In the genomic region with DNA sequence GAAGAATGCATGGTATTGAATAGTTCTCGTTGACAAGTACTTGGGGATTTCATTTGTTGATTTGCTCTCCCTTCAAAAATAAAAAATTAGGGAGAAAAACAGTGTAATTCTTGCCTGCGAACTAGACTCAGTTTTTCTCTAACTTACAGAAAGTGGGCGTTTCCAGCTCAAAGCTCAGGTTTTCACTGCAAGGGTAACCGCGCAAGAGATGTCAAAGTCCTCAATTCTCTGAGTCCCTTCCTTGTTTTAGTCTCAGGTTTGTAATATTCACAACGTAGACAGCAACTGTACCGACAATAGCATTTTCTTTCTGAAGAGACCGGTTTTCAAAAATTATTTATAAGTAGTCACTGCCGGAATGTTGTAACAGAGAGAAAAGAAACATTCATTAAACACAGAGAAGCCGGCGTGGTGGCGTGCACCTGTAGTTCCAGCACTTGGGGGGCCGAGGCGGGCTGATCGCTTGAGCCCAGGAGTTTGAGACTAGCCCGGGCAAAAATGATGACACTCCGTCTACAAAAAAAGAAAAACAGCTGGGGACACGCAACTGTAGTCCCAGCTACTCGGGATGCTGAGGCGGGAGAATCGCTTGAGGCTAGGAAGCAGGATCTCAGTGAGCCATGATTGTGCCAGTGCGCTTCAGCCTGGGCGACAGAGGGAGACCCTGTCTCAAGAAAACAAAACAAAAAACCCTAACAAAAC, we compare ENCODE assay signal across 8 cellular contexts. TPM values are rescaled to one million over a fixed set of nuclear protein-coding genes. Genes with fewer than 3 reads are reported as not detected.
A peak's percentile ranks its signal among the peaks of the same experiment; 100 is the strongest.
DNase-seq lines count a peak whose midpoint lies in the region; ATAC-seq, FAIRE-seq and TF ChIP-seq lines count a peak whose summit lies in the region.

No MANE protein-coding gene starts in this region.

- FAIRE-seq in HepG2 (lab: Jason Lieb, UNC) = no peak

- H3K9me3 ChIP-seq in left ventricle myocardium inferior (replicated peaks) (no peaks in the 10 kb centered on the region), HepG2 (ENCODE audit: low read length) (no peaks in the 10 kb centered on the region), upper lobe of left lung (no peaks in the 10 kb centered on the region)

- 13% methylated on average over 23 of the region's 23 CpGs for WGBS in HepG2 (ENCODE audit: low lambda C conversion rate)
- WGBS in upper lobe of left lung, 2 donors = 20 to 21% methylated on average over 23 of the region's 23 CpGs

- TF ChIP-seq RAD21 in HepG2 (CRISPR knock-in tag; IDR thresholded peaks at IDR 0.05) = no peak

- H3K4me2 ChIP-seq in HepG2 (ENCODE audit: low read depth, low read length) = peak overlapping the region; percentile 87

- H3K27ac ChIP-seq in left ventricle myocardium inferior (replicated peaks) (peak overlapping the region; percentile 76), HepG2 (ENCODE audit: extremely low read length, insufficient read depth, low read length) (peak overlapping the region; percentile 92), upper lobe of left lung (peak overlapping the region; percentile 59 to 88 (median 80))

- no TSS peak for BruUV-seq in HepG2 (replicated peaks; lab: Mats Ljungman, UMichigan)

- DNase-seq in left ventricle myocardium inferior = no peak
- DNase-seq in Right ventricle myocardium superior = no peak
- DNase-seq in amniotic epithelial cell (ENCODE audit: low read depth) = peak; percentile 7
- peak; percentile 25 for DNase-seq in HepG2 (ENCODE audit: low spot score)
- DNase-seq in upper lobe of left lung = peak in 1 of 2 donors; percentile 49
- no peak for DNase-seq in islet precursor cell
- DNase-seq in effector CD4-positive, alpha-beta T cell = no peak

- TF ChIP-seq EP300 in HepG2 (IDR thresholded peaks at IDR 0.05; ENCODE audit: low read depth in 2 of 2, low read length in 2 of 2) = no peak
- TF ChIP-seq EP300 in HepG2 (CRISPR knock-in tag; IDR thresholded peaks at IDR 0.05; ENCODE audit: borderline replicate concordance) = no peak
- no peak for TF ChIP-seq EP300 in upper lobe of left lung (IDR thresholded peaks at IDR 0.05)

- CTCF ChIA-PET in HepG2 (lab: Yijun Ruan, JAX; ENCODE audit: low intra/inter-chr PET ratio, low total read pairs) = interaction anchor here (0.9 to 1.9 kb wide), 3 partner anchors 54 to 133 kb away, joined by 3 to 6 read pairs (median 6); no protein-coding TSS in a partner anchor

- TF ChIP-seq CTCF in left ventricle myocardium inferior (IDR thresholded peaks at IDR 0.05; ENCODE audit: borderline replicate concordance) (no peak), HepG2 (CRISPR knock-in tag; IDR thresholded peaks at IDR 0.05) (no peak), upper lobe of left lung (IDR thresholded peaks at IDR 0.05) (no peak)

- intact Hi-C loops in left ventricle myocardium inferior (cut with micrococcal nuclease) (no loop called here), Right ventricle myocardium superior (cut with DNase I) (loop anchor here (10.0 kb wide), 1 partner anchor 139 kb away; no protein-coding TSS in a partner anchor), HepG2 (cut with micrococcal nuclease; ENCODE audit: unreplicated experiment) (loop anchor here (2.0 kb wide), 3 partner anchors 53 to 133 kb away; a partner anchor contains a TSS)

- peak overlapping the region; percentile 52 for H2AFZ ChIP-seq in HepG2 (ENCODE audit: low read length)

- POLR2A ChIA-PET in HepG2 (lab: Yijun Ruan, JAX) = interaction anchor here (1.0 to 1.9 kb wide), 6 partner anchors 17 to 154 kb away, joined by 3 to 12 read pairs (median 8); a partner anchor contains a TSS

- peak overlapping the region; percentile 92 for H3K9ac ChIP-seq in HepG2 (ENCODE audit: insufficient read depth, low read depth, low read length)

- H3K36me3 ChIP-seq in left ventricle myocardium inferior = peaks cover 25% of the 10 kb centered on the region
- peaks cover 2 to 8% of the 10 kb centered on the region in 2 experiments; a peak in 1 of 5 replicates for H3K36me3 ChIP-seq in HepG2 (replicated peaks in 1 of 2; ENCODE audit: control insufficient read depth in 1 of 2, insufficient read depth in 2 of 2, low read length in 2 of 2)
- peaks cover 0 to 13% (median 9%) of the 10 kb centered on the region in 4 donors for H3K36me3 ChIP-seq in upper lobe of left lung

- H3K4me3 ChIP-seq in left ventricle myocardium inferior (peak overlapping the region; percentile 80), HepG2 (replicated peaks in 1 of 3; ENCODE audit: insufficient read depth in 1 of 3, low read depth in 2 of 3, low read length in 3 of 3) (peak overlapping the region; percentile 79 to 98 (median 96)), upper lobe of left lung (peak overlapping the region; percentile 56 to 87 (median 80))

- no peak for ATAC-seq in Right ventricle myocardium superior (ENCODE audit: poor library complexity)
- ATAC-seq in HepG2 = peak; percentile 40
- no peak for ATAC-seq in upper lobe of left lung (ENCODE audit: low FRiP score in 2 of 2)
- no peak for ATAC-seq in GM21390 (IDR thresholded peaks at IDR 0.05; ENCODE audit: unreplicated experiment)

- in situ Hi-C loops in HepG2 (cut with HindIII; ENCODE audit: extremely low pct_ligation_motif_present, low pct_unique_long_range_greater_than_20kb) = loop anchor here (5.0 kb wide), 1 partner anchor 76 kb away; no protein-coding TSS in a partner anchor

- H3K4me1 ChIP-seq in left ventricle myocardium inferior = peaks cover 12% of the 10 kb centered on the region
- peaks cover 39% of the 10 kb centered on the region for H3K4me1 ChIP-seq in HepG2 (ENCODE audit: insufficient read depth, low read length)
- peaks cover 8 to 14% (median 8%) of the 10 kb centered on the region in 4 donors for H3K4me1 ChIP-seq in upper lobe of left lung

- H3K79me2 ChIP-seq in HepG2 (ENCODE audit: insufficient read depth, low read length) = peaks cover 22% of the 10 kb centered on the region

- H4K20me1 ChIP-seq in HepG2 (ENCODE audit: insufficient read depth, low read length) = no peaks in the 10 kb centered on the region

- H3K27me3 ChIP-seq in left ventricle myocardium inferior (ENCODE audit: low read depth) = no peaks in the 10 kb centered on the region
- H3K27me3 ChIP-seq in HepG2 (ENCODE audit: control insufficient read depth in 1 of 2, insufficient read depth in 2 of 2, low read length in 2 of 2) = no peaks in the 10 kb centered on the region
- no peaks in the 10 kb centered on the region for H3K27me3 ChIP-seq in upper lobe of left lung

- no peak for TF ChIP-seq POLR2A in HepG2 (IDR thresholded peaks at IDR 0.05; ENCODE audit: insufficient read depth in 1 of 2, low read depth in 2 of 2, low read length in 2 of 2)
- TF ChIP-seq POLR2A in upper lobe of left lung (IDR thresholded peaks at IDR 0.05) = no peak

RNA-seq across cellular contexts. Expression of a gene that starts 0.8 kb away (rescaled TPM):
- total RNA-seq in left ventricle myocardium inferior = 8.7 TPM
- 9.2 TPM for total RNA-seq in Right ventricle myocardium superior
- total RNA-seq in HepG2 (2016; rRNA removed; fragmentation: Illumina TruSeq; extraction: Trizol) = 15.0 and 16.9 TPM in 2 replicates
- total RNA-seq in HepG2 (2016; cell fraction: cytosol; rRNA removed; fragmentation: Illumina TruSeq; extraction: Trizol; ENCODE audit: low read depth) = 12.1 and 12.6 TPM in 2 replicates
- total RNA-seq in HepG2 (2016; cell fraction: insoluble cytoplasmic fraction; rRNA removed; fragmentation: Illumina TruSeq; extraction: Trizol) = 14.8 and 16.4 TPM in 2 replicates
- 6.9 and 9.6 TPM in 2 replicates for total RNA-seq in HepG2 (2016; cell fraction: membrane; rRNA removed; fragmentation: Illumina TruSeq; extraction: Trizol)
- total RNA-seq in HepG2 (2016; cell fraction: nucleus; rRNA removed; fragmentation: Illumina TruSeq; extraction: Trizol) = 17.4 and 19.8 TPM in 2 replicates
- polyA plus RNA-seq in HepG2 (2011; rRNA removed) = 10.4 and 13.2 TPM in 2 replicates
- polyA plus RNA-seq in HepG2 (2011; cell fraction: cytosol; rRNA removed) = 6.0 and 7.9 TPM in 2 replicates
- 7.9 and 11.6 TPM in 2 replicates for polyA plus RNA-seq in HepG2 (2011; cell fraction: nucleus; rRNA removed)
- polyA plus RNA-seq in HepG2 (2012) = 6.0 and 7.5 TPM in 2 replicates
- polyA plus RNA-seq in HepG2 (2016; cell fraction: cytosol; fragmentation: Illumina TruSeq; extraction: Trizol; ENCODE audit: low read depth) = 0.93 and 1.2 TPM in 2 replicates
- 13.4 and 14.0 TPM in 2 replicates for polyA plus RNA-seq in HepG2 (2016; cell fraction: insoluble cytoplasmic fraction; fragmentation: Illumina TruSeq; extraction: Trizol; ENCODE audit: low read depth)
- polyA plus RNA-seq in HepG2 (2016; cell fraction: membrane; fragmentation: Illumina TruSeq; extraction: Trizol; ENCODE audit: low read depth) = 2.5 and 2.6 TPM in 2 replicates
- polyA plus RNA-seq in HepG2 (2016; cell fraction: nucleus; fragmentation: Illumina TruSeq; extraction: Trizol; ENCODE audit: insufficient read depth, low read depth) = 18.4 and 20.1 TPM in 2 replicates
- polyA minus RNA-seq in HepG2 (2011; rRNA and poly(A)+ RNA removed; ENCODE audit: low replicate concordance) = 8.2 and 9.8 TPM in 2 replicates
- 6.8 and 9.1 TPM in 2 replicates for polyA minus RNA-seq in HepG2 (2011; cell fraction: cytosol; rRNA and poly(A)+ RNA removed)
- polyA minus RNA-seq in HepG2 (2011; cell fraction: nucleus; rRNA and poly(A)+ RNA removed) = 54.5 and 56.7 TPM in 2 replicates
- 10 to 100 TPM in 3 of 6 donors, 1 to 10 TPM in 3; 7.0 to 41.9 (median 10.6) TPM for total RNA-seq in upper lobe of left lung

Comparison
In these comparisons a context has a peak if more than half of its experiments do, and no peak if none do; other contexts are left out.
1. DNase-seq: peak in amniotic epithelial cell (single experiment) and HepG2 (single experiment); none in left ventricle myocardium inferior (single experiment), Right ventricle myocardium superior (single experiment), islet precursor cell (single experiment) and effector CD4-positive, alpha-beta T cell (single experiment).
2. Peak in every context shown above with its lines, with median percentiles within 50 percentile points of each other: H3K27ac ChIP-seq and H3K4me3 ChIP-seq.